ENCODE assay signal across 1 cellular context in genomic region chr18:35888329-35888728, GRCh38.
TF ChIP-seq lines count a peak whose summit lies in the region.

No MANE protein-coding gene starts in this region.

TF ChIP-seq in H1, 55 proteins besides CTCF, POLR2A, EP300 and RAD21 (continued from another document):
- TF ChIP-seq CHD7 (IDR thresholded peaks at IDR 0.05; ENCODE audit: insufficient replicate concordance, low read length) (no peak), TAF1 (IDR thresholded peaks at IDR 0.05; ENCODE audit: low read depth, low read length) (no peak), TAF7 (optimal IDR thresholded peaks at IDR 0.05; ENCODE audit: borderline replicate concordance, low read depth, low read length) (no peak), HDAC2 (IDR thresholded peaks at IDR 0.05; ENCODE audit: borderline replicate concordance in 1 of 2, low read depth in 2 of 2, low read length in 2 of 2) (no peak), SIN3A (conservative IDR thresholded peaks at IDR 0.05 in 1 of 2, IDR thresholded peaks at IDR 0.05 in 1 of 2; ENCODE audit: low read depth in 1 of 2, low read length in 2 of 2) (no peak), RXRA (IDR thresholded peaks at IDR 0.05; ENCODE audit: insufficient read depth, low read depth, low read length) (no peak), CTBP2 (IDR thresholded peaks at IDR 0.05; ENCODE audit: borderline replicate concordance, insufficient read depth, insufficient read length, low read length) (no peak), CREB1 (IDR thresholded peaks at IDR 0.05) (no peak)
